ENCODE assay signal across 19 cellular contexts in the genomic region with DNA sequence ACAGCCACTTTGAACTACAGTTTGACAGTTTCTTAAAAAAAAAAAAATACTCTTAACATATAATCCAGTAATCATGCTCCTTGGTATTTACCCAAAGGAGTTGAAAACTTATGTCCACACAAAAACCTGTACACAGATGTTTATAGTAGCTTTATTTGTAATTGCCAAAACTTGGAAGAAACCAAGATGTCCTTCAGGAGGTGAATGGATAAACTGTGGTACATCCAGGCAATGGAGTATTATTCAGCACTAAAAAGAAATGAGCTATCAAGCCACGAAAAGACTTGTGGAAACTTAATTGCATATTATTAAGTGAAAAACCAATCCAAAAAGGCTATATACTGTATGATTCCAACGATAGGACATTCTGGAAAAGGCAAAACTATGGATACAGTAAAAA. TPM values are rescaled to one million over a fixed set of nuclear protein-coding genes. Genes with fewer than 3 reads are reported as not detected.
A peak's percentile ranks its signal among the peaks of the same experiment; 100 is the strongest.
DNase-seq lines count a peak whose midpoint lies in the region; ATAC-seq lines count a peak whose summit lies in the region.
"Had no signal": no experiment of that assay in that cellular context is flagged by ENCODE, and none has a peak within 500 bp of the region (broad histone marks: within the 10 kb centered on the region; RNA-seq: fewer than 3 reads in every experiment).

No MANE protein-coding gene starts in this region.

- intact Hi-C loops in CD4-positive, alpha-beta memory T cell (cut with micrococcal nuclease), result no loop called here

- H3K9me3 ChIP-seq in CD4-positive, CD25-positive, alpha-beta regulatory T cell (ENCODE audit: control insufficient read depth in 2 of 2, low read length in 2 of 2), result no peaks in the 10 kb centered on the region
- no peaks in the 10 kb centered on the region for H3K9me3 ChIP-seq in CD4-positive, alpha-beta memory T cell (ENCODE audit: control insufficient read depth in 1 of 2, low read length in 2 of 2)
- no peaks in the 10 kb centered on the region for H3K9me3 ChIP-seq in Karpas-422 (ENCODE audit: low read length)
- H3K9me3 ChIP-seq: Peyer's patch had no signal

- peaks cover 3% of the 10 kb centered on the region for H3K36me3 ChIP-seq in CD4-positive, CD25-positive, alpha-beta regulatory T cell (ENCODE audit: control insufficient read depth, insufficient read depth, low read length)
- no peaks in the 10 kb centered on the region for H3K36me3 ChIP-seq in CD4-positive, alpha-beta memory T cell (ENCODE audit: insufficient read depth, low read length)
- H3K36me3 ChIP-seq in Karpas-422 (ENCODE audit: insufficient read depth, low read length), result peaks cover 20% of the 10 kb centered on the region
- H3K36me3 ChIP-seq: Peyer's patch had no signal

- H3K4me1 ChIP-seq in CD4-positive, CD25-positive, alpha-beta regulatory T cell (ENCODE audit: control insufficient read depth, insufficient read depth, low read length, poor library complexity, severe bottlenecking), result peaks cover 44% of the 10 kb centered on the region
- peaks cover 69% of the 10 kb centered on the region for H3K4me1 ChIP-seq in CD4-positive, alpha-beta memory T cell (ENCODE audit: insufficient read depth, low read length)
- peaks cover 47% of the 10 kb centered on the region for H3K4me1 ChIP-seq in Karpas-422 (ENCODE audit: low read length)

- peaks cover 0 to 3% (median 0%) of the 10 kb centered on the region in 7 donors for H3K9me3 Mint-ChIP-seq in CD4-positive, CD25-positive, alpha-beta regulatory T cell
- peaks cover 0 to 7% (median under 1%) of the 10 kb centered on the region in 8 donors for H3K9me3 Mint-ChIP-seq in CD4-positive, alpha-beta memory T cell
- no peaks in the 10 kb centered on the region for H3K9me3 Mint-ChIP-seq in central memory CD8-positive, alpha-beta T cell

- CTCF ChIA-PET in CD4-positive, alpha-beta memory T cell (lab: Charles Lee; ENCODE audit: partially characterized antibody), result no interaction called here

- no peak for ATAC-seq in CD4-positive, CD25-positive, alpha-beta regulatory T cell (ENCODE audit: low read depth in 2 of 2)
- no peak for ATAC-seq in central memory CD8-positive, alpha-beta T cell (replicated peaks; ENCODE audit: extremely low read depth, poor library complexity, severe bottlenecking)
- ATAC-seq: HepG2 had no signal

- peak overlapping the region; percentile 79 for H3K4me3 ChIP-seq in CD4-positive, CD25-positive, alpha-beta regulatory T cell (ENCODE audit: low read depth, low read length)
- H3K4me3 ChIP-seq in CD4-positive, alpha-beta memory T cell (ENCODE audit: low read length in 2 of 2), result peak overlapping the region in 1 of 2 donors; percentile 63
- no peak overlapping the region for H3K4me3 ChIP-seq in Karpas-422 (ENCODE audit: low read length)
- H3K4me3 ChIP-seq: Peyer's patch had no signal

- peaks cover 17 to 42% (median 30%) of the 10 kb centered on the region in 4 donors for H3K4me1 Mint-ChIP-seq in CD4-positive, CD25-positive, alpha-beta regulatory T cell
- H3K4me1 Mint-ChIP-seq in CD4-positive, alpha-beta memory T cell, result peaks cover 29 to 60% (median 44%) of the 10 kb centered on the region in 4 donors
- peaks cover 26% of the 10 kb centered on the region for H3K4me1 Mint-ChIP-seq in central memory CD8-positive, alpha-beta T cell

- peaks cover 11% of the 10 kb centered on the region; the same call in 1 of the 2 replicates for H3K79me2 ChIP-seq in Karpas-422 (ENCODE audit: low read length)

- POLR2A ChIA-PET in CD4-positive, alpha-beta memory T cell (lab: Charles Lee; ENCODE audit: partially characterized antibody), result interaction anchor here (1.6 to 2.6 kb wide), 2 partner anchors 44 to 74 kb away, joined by 6 to 10 read pairs; a partner anchor contains a TSS

- H3K9me2 ChIP-seq in Karpas-422 (replicated peaks; ENCODE audit: insufficient read depth, low read length), result no peaks in the 10 kb centered on the region

- H3K27ac ChIP-seq in CD4-positive, CD25-positive, alpha-beta regulatory T cell (ENCODE audit: insufficient read depth, low read length, poor library complexity, severe bottlenecking), result peak overlapping the region; percentile 62
- peak overlapping the region; percentile 74 for H3K27ac ChIP-seq in CD4-positive, alpha-beta memory T cell (ENCODE audit: low read depth, low read length)
- H3K27ac ChIP-seq in Karpas-422 (ENCODE audit: low read length), result no peak overlapping the region

- H3K27ac Mint-ChIP-seq in CD4-positive, CD25-positive, alpha-beta regulatory T cell, result peak overlapping the region; percentile 58 to 76 (median 74)
- peak overlapping the region in 6 of 7 donors; percentile 35 to 83 (median 62) for H3K27ac Mint-ChIP-seq in CD4-positive, alpha-beta memory T cell
- H3K27ac Mint-ChIP-seq in central memory CD8-positive, alpha-beta T cell (ENCODE audit: low read depth), result peak overlapping the region; percentile 86

- no peaks in the 10 kb centered on the region for H3K27me3 ChIP-seq in CD4-positive, CD25-positive, alpha-beta regulatory T cell (ENCODE audit: control insufficient read depth, insufficient read depth, low read length)
- H3K27me3 ChIP-seq in CD4-positive, alpha-beta memory T cell (ENCODE audit: insufficient read depth, low read length), result no peaks in the 10 kb centered on the region
- H3K27me3 ChIP-seq in Karpas-422 (ENCODE audit: low read length), result no peaks in the 10 kb centered on the region
- H3K27me3 ChIP-seq: Peyer's patch had no signal

- no peaks in the 10 kb centered on the region for H4K20me1 ChIP-seq in Karpas-422 (ENCODE audit: insufficient read depth, low read depth, low read length)

- H3K4me2 ChIP-seq in Karpas-422 (ENCODE audit: low read depth, low read length, poor library complexity, severe bottlenecking), result no peak overlapping the region

- H3K27me3 Mint-ChIP-seq in CD4-positive, CD25-positive, alpha-beta regulatory T cell, result no peaks in the 10 kb centered on the region
- H3K27me3 Mint-ChIP-seq in CD4-positive, alpha-beta memory T cell, result no peaks in the 10 kb centered on the region
- no peaks in the 10 kb centered on the region for H3K27me3 Mint-ChIP-seq in central memory CD8-positive, alpha-beta T cell

- H3K4me3 Mint-ChIP-seq in CD4-positive, CD25-positive, alpha-beta regulatory T cell, result peak overlapping the region in 1 of 4 donors; percentile 54
- peak overlapping the region in 2 of 8 donors; percentile 13 to 45 for H3K4me3 Mint-ChIP-seq in CD4-positive, alpha-beta memory T cell
- no peak overlapping the region for H3K4me3 Mint-ChIP-seq in central memory CD8-positive, alpha-beta T cell

- no peak for DNase-seq in CD4-positive, CD25-positive, alpha-beta regulatory T cell
- no peak for DNase-seq in CD4-positive, alpha-beta memory T cell
- DNase-seq in Karpas-422 (peak; percentile 40), GM19240 (ENCODE audit: insufficient read length, low spot score) (no peak), SKM-1 treated with dmso at 0.1 percent for 144 hours (lab: John Stamatoyannopoulos, UW; ENCODE audit: unreplicated experiment) (no peak), ureter (ENCODE audit: low spot score) (no peak)
- DNase-seq in central memory CD8-positive, alpha-beta T cell (ENCODE audit: low spot score in 2 of 2), result no peak
- DNase-seq: DMS53, EL, GF-D8, KBM-7, NCI-H1105, NCI-H146, NCI-H2029 treated with DMSO at 0.1 percent for 48 hours, NCI-H226, NCI-H510A treated with DMSO at 0.1 percent for 48 hours, NCI-H748 treated with DMSO at 0.1 percent for 48 hours, Peyer's patch had no signal

- H2AFZ ChIP-seq in Karpas-422 (ENCODE audit: low read length), result no peak overlapping the region

- H3K9ac ChIP-seq in Karpas-422 (ENCODE audit: low read length), result no peak overlapping the region

- peaks cover 30% of the 10 kb centered on the region for H3K36me3 Mint-ChIP-seq in CD4-positive, CD25-positive, alpha-beta regulatory T cell
- peaks cover 22 to 35% of the 10 kb centered on the region in 2 donors for H3K36me3 Mint-ChIP-seq in CD4-positive, alpha-beta memory T cell
- peaks cover 10% of the 10 kb centered on the region for H3K36me3 Mint-ChIP-seq in central memory CD8-positive, alpha-beta T cell (ENCODE audit: insufficient read depth)

RNA-seq across cellular contexts. Expression of a gene that starts 44.9 kb away (rescaled TPM):
- 21.8 TPM for total RNA-seq in CD4-positive, CD25-positive, alpha-beta regulatory T cell
- 10 to 100 TPM; 24.3 to 32.5 (median 27.3) TPM for polyA plus RNA-seq in CD4-positive, CD25-positive, alpha-beta regulatory T cell
- 10 to 100 TPM; 23.9 to 25.7 TPM for total RNA-seq in CD4-positive, alpha-beta memory T cell
- polyA plus RNA-seq in CD4-positive, alpha-beta memory T cell, result 10 to 100 TPM; 33.7 to 46.5 TPM
- total RNA-seq in Karpas-422 (2014; rRNA removed; shearing (Covaris generic); ENCODE audit: low replicate concordance), result 20.2 and 25.6 TPM in 2 replicates
- 11.5 TPM for total RNA-seq in ureter
